8 cellular contexts compared by ENCODE assay signal in the genomic region with DNA sequence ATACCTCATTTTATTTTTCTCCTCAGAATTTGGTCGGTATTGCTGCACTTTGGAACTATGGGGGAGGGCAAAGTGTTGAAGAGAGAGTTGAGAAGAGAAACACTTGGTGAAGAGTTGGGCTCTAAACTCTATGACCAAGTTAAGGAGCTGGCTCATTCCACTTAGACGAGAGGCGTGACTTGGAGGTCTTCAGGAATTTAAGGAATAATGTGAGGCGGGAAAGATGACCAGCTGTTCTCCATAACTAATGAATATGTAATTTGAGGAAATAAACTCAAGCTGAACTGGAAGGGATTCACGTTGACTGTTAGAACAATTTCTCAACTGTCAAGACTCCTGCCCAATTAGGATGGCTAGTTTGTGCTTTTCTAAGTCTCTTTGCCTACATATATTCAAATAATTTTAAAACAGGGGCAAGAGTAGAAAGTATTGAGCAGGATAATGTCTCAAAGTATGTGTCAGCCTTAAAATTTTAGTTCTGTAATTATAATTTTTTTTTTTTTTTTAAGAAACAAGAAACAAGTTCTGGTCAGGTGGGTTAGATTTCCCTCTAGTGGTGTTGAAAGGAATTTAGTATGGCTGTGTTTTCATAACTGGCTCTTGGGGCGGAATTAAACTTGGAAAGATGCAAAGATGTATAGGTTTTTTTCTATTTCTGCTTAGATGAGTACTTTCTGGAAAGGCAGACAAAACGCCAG. TPM values are rescaled to one million over a fixed set of nuclear protein-coding genes. Genes with fewer than 3 reads are reported as not detected.
A peak's percentile ranks its signal among the peaks of the same experiment; 100 is the strongest.
DNase-seq lines count a peak whose midpoint lies in the region; ATAC-seq, FAIRE-seq and TF ChIP-seq lines count a peak whose summit lies in the region.

No MANE protein-coding gene starts in this region.

- peak; percentile 29 for DNase-seq in AG08395 (ENCODE audit: low spot score)
- DNase-seq in H9: no peak
- no peak for DNase-seq in adrenal gland
- no peak for DNase-seq in keratinocyte (ENCODE audit: low read depth, low spot score)
- DNase-seq in upper lobe of right lung: no peak
- DNase-seq in CD4-positive, alpha-beta T cell: no peak
- DNase-seq in activated effector memory CD4-positive, alpha-beta T cell treated with anti-CD3 and anti-CD28 coated beads, Interleukin-2, amount 50 U/mL, for 16 hours: no peak
- DNase-seq in activated gamma-delta T cell (lab: John Stamatoyannopoulos, UW): no peak

- H3K56ac ChIP-seq in H9 (ENCODE audit: insufficient read length, low read depth, low read length): no peak overlapping the region

- H3T11ph ChIP-seq in H9 (ENCODE audit: low read length): no peak overlapping the region

- H4K5ac ChIP-seq in H9 (ENCODE audit: insufficient read length, low read depth, low read length): no peak overlapping the region

- no peaks in the 10 kb centered on the region for H3K23me2 ChIP-seq in H9 (ENCODE audit: insufficient read length, low read depth, low read length, poor library complexity, severe bottlenecking)

- intact Hi-C loops in adrenal gland (cut with DNase I): no loop called here
- intact Hi-C loops in upper lobe of right lung (cut with DNase I): no loop called here
- intact Hi-C loops in CD4-positive, alpha-beta T cell (cut with DNase I, micrococcal nuclease): loop anchor here in 1 of 2 experiments (10.0 kb wide), 1 partner anchor 62 kb away; no protein-coding TSS in a partner anchor

- H3K4me2 ChIP-seq in H9 (ENCODE audit: insufficient read depth, insufficient read length, low read length): no peak overlapping the region
- no peak overlapping the region for H3K4me2 ChIP-seq in keratinocyte (ENCODE audit: control insufficient read depth, extremely low read depth, insufficient read depth, low read depth, low read length)

- H3K4me3 Mint-ChIP-seq in H9: no peak overlapping the region
- H3K4me3 Mint-ChIP-seq in CD4-positive, alpha-beta T cell: no peak overlapping the region

- no peaks in the 10 kb centered on the region for H3K36me3 ChIP-seq in adrenal gland (replicated peaks in 1 of 2)
- no peaks in the 10 kb centered on the region for H3K36me3 ChIP-seq in keratinocyte (ENCODE audit: control insufficient read depth in 2 of 2, extremely low read depth in 1 of 2, insufficient read depth in 2 of 2, low read length in 2 of 2)
- H3K36me3 ChIP-seq in upper lobe of right lung: no peaks in the 10 kb centered on the region

- H2BK5ac ChIP-seq in H9 (ENCODE audit: insufficient read length, low read length): no peak overlapping the region

- no peak overlapping the region for H3K27ac Mint-ChIP-seq in H9
- H3K27ac Mint-ChIP-seq in CD4-positive, alpha-beta T cell: no peak overlapping the region

- H3K27me3 Mint-ChIP-seq in H9 (ENCODE audit: low read depth): peaks cover 99% of the 10 kb centered on the region
- peaks cover 8% of the 10 kb centered on the region for H3K27me3 Mint-ChIP-seq in CD4-positive, alpha-beta T cell

- no peak overlapping the region for H2AFZ ChIP-seq in H9 (ENCODE audit: low read length)
- H2AFZ ChIP-seq in keratinocyte (ENCODE audit: control insufficient read depth, low read length): no peak overlapping the region

- peak; percentile 45 for ATAC-seq in upper lobe of right lung
- no peak for ATAC-seq in CD4-positive, alpha-beta T cell (ENCODE audit: poor library complexity)

- H3K4me1 Mint-ChIP-seq in H9: peaks cover 5 to 7% of the 10 kb centered on the region in 2 experiments
- no peaks in the 10 kb centered on the region for H3K4me1 Mint-ChIP-seq in CD4-positive, alpha-beta T cell (ENCODE audit: low read depth)

- no peak overlapping the region for H2BK20ac ChIP-seq in H9 (ENCODE audit: low read depth, low read length, poor library complexity, severe bottlenecking)

- no peak overlapping the region for H3K14ac ChIP-seq in H9 (ENCODE audit: insufficient read depth, low read length)

- no peak overlapping the region for H3K4me3 ChIP-seq in adrenal gland
- no peak overlapping the region for H3K4me3 ChIP-seq in keratinocyte (ENCODE audit: control insufficient read depth in 2 of 3, extremely low read depth in 1 of 3, insufficient read depth in 2 of 3, low read depth in 1 of 3, low read length in 3 of 3)
- H3K4me3 ChIP-seq in upper lobe of right lung: no peak overlapping the region

- H3K9me3 Mint-ChIP-seq in H9: peaks cover 2 to 17% of the 10 kb centered on the region in 2 experiments; a peak in 2 of 5 replicates
- no peaks in the 10 kb centered on the region for H3K9me3 Mint-ChIP-seq in CD4-positive, alpha-beta T cell

- no peak overlapping the region for H2AK5ac ChIP-seq in H9 (ENCODE audit: insufficient read length, low read length)

- no peak overlapping the region for H2BK120ac ChIP-seq in H9 (ENCODE audit: low read depth, low read length, poor library complexity, severe bottlenecking)

- no peaks in the 10 kb centered on the region for H3K79me2 ChIP-seq in H9 (ENCODE audit: insufficient read depth, low read length)
- H3K79me2 ChIP-seq in keratinocyte (ENCODE audit: control insufficient read depth, insufficient read depth, low read length): no peaks in the 10 kb centered on the region

- TF ChIP-seq CTCF in H9 (conservative IDR thresholded peaks at IDR 0.05): peak; percentile 74
- TF ChIP-seq CTCF in adrenal gland (IDR thresholded peaks at IDR 0.05): peak; percentile 59 to 86 (median 72)
- peak in 2 of 3 experiments; percentile 35 to 48 for TF ChIP-seq CTCF in keratinocyte (optimal IDR thresholded peaks at IDR 0.05 in 1 of 3, IDR thresholded peaks at IDR 0.05 in 1 of 3, conservative IDR thresholded peaks at IDR 0.05 in 1 of 3; ENCODE audit: extremely low read depth in 1 of 3, insufficient read depth in 2 of 3, low read length in 3 of 3)
- peak; percentile 63 for TF ChIP-seq CTCF in upper lobe of right lung (IDR thresholded peaks at IDR 0.05)
- no peak for TF ChIP-seq CTCF in CD4-positive, alpha-beta T cell (IDR thresholded peaks at IDR 0.05)

- no peaks in the 10 kb centered on the region for H3K79me1 ChIP-seq in H9 (ENCODE audit: insufficient read depth, low read depth, low read length, poor library complexity, severe bottlenecking)

- H4K91ac ChIP-seq in H9 (ENCODE audit: insufficient read length, low read depth, low read length): no peak overlapping the region

- CTCF ChIA-PET in CD4-positive, alpha-beta T cell (lab: Charles Lee): no interaction called here

- WGBS in H9 (ENCODE audit: extremely low coverage, insufficient read length, low lambda C conversion rate): no CpG with 5 or more reads among the region's 7 CpGs
- WGBS in adrenal gland, 4 donors: 56 to 64% (median 59%) methylated on average over 7 of the region's 7 CpGs

- H4K20me1 ChIP-seq in H9 (ENCODE audit: control insufficient read depth, insufficient read depth, insufficient read length) (no peaks in the 10 kb centered on the region), keratinocyte (ENCODE audit: control insufficient read depth, extremely low read depth, insufficient read depth, low read length) (no peaks in the 10 kb centered on the region)

- no peaks in the 10 kb centered on the region for H3K36me3 Mint-ChIP-seq in H9 (ENCODE audit: insufficient read depth in 1 of 3, low read depth in 3 of 3)
- H3K36me3 Mint-ChIP-seq in CD4-positive, alpha-beta T cell (ENCODE audit: low read depth): no peaks in the 10 kb centered on the region

- no peak overlapping the region for H3K23ac ChIP-seq in H9 (ENCODE audit: insufficient read length, low read depth, low read length)

- no peak overlapping the region for H3K4ac ChIP-seq in H9 (ENCODE audit: low read depth, low read length)

- no peak overlapping the region for H2BK15ac ChIP-seq in H9 (ENCODE audit: low read depth, low read length)

- H3K9me3 ChIP-seq in H9 (ENCODE audit: control insufficient read depth, low read depth, low read length): no peaks in the 10 kb centered on the region
- H3K9me3 ChIP-seq in adrenal gland (replicated peaks in 1 of 3): no peaks in the 10 kb centered on the region
- no peaks in the 10 kb centered on the region for H3K9me3 ChIP-seq in keratinocyte (ENCODE audit: control insufficient read depth, low read depth, low read length)
- H3K9me3 ChIP-seq in upper lobe of right lung: no peaks in the 10 kb centered on the region
- H3K9me3 ChIP-seq in CD4-positive, alpha-beta T cell (ENCODE audit: control insufficient read depth, low read length): no peaks in the 10 kb centered on the region

- FAIRE-seq in keratinocyte (lab: Jason Lieb, UNC): no peak

- no peak for TF ChIP-seq POLR2A in adrenal gland (IDR thresholded peaks at IDR 0.05)

- POLR2A ChIA-PET in CD4-positive, alpha-beta T cell (lab: Charles Lee): no interaction called here

- H3K4me1 ChIP-seq in H9 (ENCODE audit: insufficient read depth, low read length): no peaks in the 10 kb centered on the region
- H3K4me1 ChIP-seq in adrenal gland (replicated peaks in 1 of 2): peaks cover 6 to 21% of the 10 kb centered on the region in 2 donors
- H3K4me1 ChIP-seq in keratinocyte (ENCODE audit: control insufficient read depth, extremely low read depth, insufficient read depth, low read length): no peaks in the 10 kb centered on the region
- peaks cover 23% of the 10 kb centered on the region for H3K4me1 ChIP-seq in upper lobe of right lung

- no peak overlapping the region for H4K8ac ChIP-seq in H9 (replicated peaks; ENCODE audit: insufficient read length, low read depth, low read length)

- no peak overlapping the region for H2BK12ac ChIP-seq in H9 (ENCODE audit: insufficient read length, low read depth, low read length)

- peaks cover 61% of the 10 kb centered on the region for H3K27me3 ChIP-seq in H9 (ENCODE audit: insufficient read depth, low read length)
- H3K27me3 ChIP-seq in adrenal gland: no peaks in the 10 kb centered on the region
- no peaks in the 10 kb centered on the region for H3K27me3 ChIP-seq in keratinocyte (ENCODE audit: control insufficient read depth, extremely low read depth, insufficient read depth, low read length)
- no peaks in the 10 kb centered on the region for H3K27me3 ChIP-seq in upper lobe of right lung
- H3K27me3 ChIP-seq in CD4-positive, alpha-beta T cell (ENCODE audit: control insufficient read depth, insufficient read depth, low read length): no peaks in the 10 kb centered on the region

- no peak overlapping the region for H3K27ac ChIP-seq in H9 (ENCODE audit: insufficient read length, low read depth, low read length)
- peak overlapping the region in 1 of 5 donors; percentile 20 for H3K27ac ChIP-seq in adrenal gland
- no peak overlapping the region for H3K27ac ChIP-seq in keratinocyte (ENCODE audit: control insufficient read depth, insufficient read depth, low read length)
- H3K27ac ChIP-seq in upper lobe of right lung: peak overlapping the region; percentile 34
- no peak overlapping the region for H3K27ac ChIP-seq in CD4-positive, alpha-beta T cell (ENCODE audit: low read depth, low read length)

- dilution Hi-C loops in keratinocyte (cut with MboI; ENCODE audit: extremely low pct_ligation_motif_present, low sequenced_read_pairs): loop anchor here (25.0 kb wide), 1 partner anchor 105 kb away; no protein-coding TSS in a partner anchor

- no peaks in the 10 kb centered on the region for H3K9me1 ChIP-seq in keratinocyte (ENCODE audit: control insufficient read depth, extremely low read depth, insufficient read depth, low read length)

- no peak overlapping the region for H3K18ac ChIP-seq in H9 (ENCODE audit: insufficient read length, low read depth, low read length)

- H3K9ac ChIP-seq in H9 (ENCODE audit: extremely low read depth, insufficient read length, low read length) (no peak overlapping the region), keratinocyte (ENCODE audit: control insufficient read depth, extremely low read depth, insufficient read depth, low read length) (no peak overlapping the region)

RNA-seq across cellular contexts. Expression of gene TMEM252, which starts 33.4 kb away (rescaled TPM):
- not detected in 2 replicates for total RNA-seq in H9 (2021)
- total RNA-seq in adrenal gland: not detected
- polyA plus RNA-seq in adrenal gland: not detected
- polyA plus RNA-seq in keratinocyte: not detected in 3 replicates
- not detected for polyA plus RNA-seq in keratinocyte (2011; ENCODE audit: low read depth)
- polyA plus RNA-seq in keratinocyte (2011; cell fraction: cytosol; rRNA removed): not detected in 2 replicates
- polyA plus RNA-seq in keratinocyte (2011; cell fraction: nucleus; rRNA removed): not detected in 2 replicates
- polyA plus RNA-seq in keratinocyte (2012; ENCODE audit: low replicate concordance): not detected in 2 replicates
- not detected in 3 replicates for polyA minus RNA-seq in keratinocyte
- not detected for polyA minus RNA-seq in keratinocyte (2011; cell fraction: cytosol; rRNA and poly(A)+ RNA removed)
- not detected in 2 replicates for polyA minus RNA-seq in keratinocyte (2011; cell fraction: nucleus; rRNA and poly(A)+ RNA removed)
- total RNA-seq in upper lobe of right lung: not detected
- not detected for total RNA-seq in CD4-positive, alpha-beta T cell
